Comparison of ENCODE assay signal across 1 cellular context in genomic region chr5:72138943-72139467, GRCh38.
TF ChIP-seq lines count a peak whose summit lies in the region.

No MANE protein-coding gene starts in this region.

TF ChIP-seq in GM12878, 131 proteins besides CTCF, POLR2A, EP300 and RAD21 (continued from another document):
- no peak for TF ChIP-seq PRDM15 (CRISPR knock-in tag; IDR thresholded peaks at IDR 0.05)
TF ChIP-seq in GM12878: peak in this region for 5.
